ENCODE assay signal across 18 cellular contexts in genomic region chr5:126647071-126647470, GRCh38. TPM values are rescaled to one million over a fixed set of nuclear protein-coding genes. Genes with fewer than 3 reads are reported as not detected.
DNase-seq lines count a peak whose midpoint lies in the region; ATAC-seq, FAIRE-seq and TF ChIP-seq lines count a peak whose summit lies in the region.
"Had no signal": no experiment of that assay in that cellular context is flagged by ENCODE, and none has a peak within 500 bp of the region (broad histone marks: within the 10 kb centered on the region; RNA-seq: fewer than 3 reads in every experiment).

No MANE protein-coding gene starts in this region.

- no peaks in the 10 kb centered on the region for H3K79me1 ChIP-seq in mesendoderm (ENCODE audit: low read length)

- H2BK5ac ChIP-seq in mesendoderm (ENCODE audit: low read length): no peak overlapping the region

- FAIRE-seq in small intestine (lab: Jason Lieb, UNC): no peak
- FAIRE-seq: A549, GM12878, H1, HepG2 had no signal

- H3K23ac ChIP-seq in mesendoderm (ENCODE audit: low read length): no peak overlapping the region

- H3K9me3 ChIP-seq in colonic mucosa (no peaks in the 10 kb centered on the region), small intestine (ENCODE audit: control insufficient read depth, low read depth) (no peaks in the 10 kb centered on the region)

- H2BK120ac ChIP-seq in mesendoderm (ENCODE audit: low read depth, low read length): no peak overlapping the region

- no peak overlapping the region for H3K18ac ChIP-seq in mesendoderm (ENCODE audit: low read length)

- H4K5ac ChIP-seq in mesendoderm (ENCODE audit: low read length): no peak overlapping the region

- H3K56ac ChIP-seq in mesendoderm (ENCODE audit: low read length): no peak overlapping the region

- H3K36me3 Mint-ChIP-seq in activated naive CD8-positive, alpha-beta T cell treated with anti-CD3 and anti-CD28 coated beads for 36 hours: no peaks in the 10 kb centered on the region
- H3K36me3 Mint-ChIP-seq: CD14-positive monocyte; CD4-positive, alpha-beta memory T cell had no signal

- H3K79me2 ChIP-seq in mesendoderm (ENCODE audit: control insufficient read depth, insufficient read depth, low read length): no peaks in the 10 kb centered on the region

- H3K9ac ChIP-seq in colonic mucosa (ENCODE audit: low read depth in 2 of 2, low read length in 2 of 2) (no peak overlapping the region), mesendoderm (ENCODE audit: low read length) (no peak overlapping the region)
- H3K9ac ChIP-seq: BLaER1 had no signal

- H3K27ac ChIP-seq in colonic mucosa: peak overlapping the region; percentile 87
- H3K27ac ChIP-seq in mesendoderm (ENCODE audit: low read depth, low read length): no peak overlapping the region
- H3K27ac ChIP-seq in small intestine (ENCODE audit: low read depth in 1 of 2, low read length in 1 of 2): no peak overlapping the region
- H3K27ac ChIP-seq: 22Rv1, A549, BLaER1 had no signal

- H2BK15ac ChIP-seq in mesendoderm (replicated peaks; ENCODE audit: low read depth): no peak overlapping the region

- peaks cover 9% of the 10 kb centered on the region for H3K4me1 ChIP-seq in colonic mucosa
- no peaks in the 10 kb centered on the region for H3K4me1 ChIP-seq in mesendoderm (ENCODE audit: control insufficient read depth, low read depth, low read length)
- H3K4me1 ChIP-seq in small intestine (ENCODE audit: control insufficient read depth in 2 of 2, insufficient read depth in 1 of 2, low read depth in 1 of 2, low read length in 1 of 2): no peaks in the 10 kb centered on the region

- DNase-seq in D341Med (ENCODE audit: low spot score): peak; percentile 28
- peak; percentile 60 for DNase-seq in colonic mucosa
- DNase-seq in mesendoderm: peak; percentile 61
- peak; percentile 24 for DNase-seq in small intestine
- DNase-seq in activated naive CD8-positive, alpha-beta T cell treated with anti-CD3 and anti-CD28 coated beads for 36 hours: no peak
- no peak for DNase-seq in NCI-H1694 treated with DMSO at 0.1 percent for 48 hours (lab: John Stamatoyannopoulos, UW)
- DNase-seq: AML-193; CD4-positive, alpha-beta memory T cell; DMS79 treated with DMSO at 0.1 percent for 48 hours; H9 had no signal

- intact Hi-C loops in colonic mucosa (cut with DNase I): no loop called here

- no peak overlapping the region for H4K8ac ChIP-seq in mesendoderm (ENCODE audit: low read depth, low read length)

- no peak for TF ChIP-seq CTCF in colonic mucosa (IDR thresholded peaks at IDR 0.05)

- no peaks in the 10 kb centered on the region for H3K4me1 Mint-ChIP-seq in activated naive CD8-positive, alpha-beta T cell treated with anti-CD3 and anti-CD28 coated beads for 36 hours
- H3K4me1 Mint-ChIP-seq: CD4-positive, alpha-beta memory T cell had no signal

- H3K27me3 ChIP-seq in colonic mucosa (no peaks in the 10 kb centered on the region), mesendoderm (ENCODE audit: insufficient read depth, low read length, poor library complexity) (no peaks in the 10 kb centered on the region), small intestine (ENCODE audit: control insufficient read depth in 2 of 2, insufficient read depth in 2 of 2, low read length in 2 of 2) (no peaks in the 10 kb centered on the region)
- H3K27me3 ChIP-seq: BLaER1 had no signal

- no peak overlapping the region for H2AK5ac ChIP-seq in mesendoderm (ENCODE audit: low read length)

- H3K27me3 Mint-ChIP-seq in activated naive CD8-positive, alpha-beta T cell treated with anti-CD3 and anti-CD28 coated beads for 36 hours: peaks cover 6% of the 10 kb centered on the region

- no peaks in the 10 kb centered on the region for H3K36me3 ChIP-seq in colonic mucosa
- no peaks in the 10 kb centered on the region for H3K36me3 ChIP-seq in mesendoderm (ENCODE audit: control insufficient read depth, insufficient read depth, low read length)
- no peaks in the 10 kb centered on the region for H3K36me3 ChIP-seq in small intestine (ENCODE audit: control insufficient read depth in 2 of 2, insufficient read depth in 2 of 2, low read length in 2 of 2)
- H3K36me3 ChIP-seq: BLaER1 had no signal

- peaks cover 6% of the 10 kb centered on the region for H3K9me3 Mint-ChIP-seq in activated naive CD8-positive, alpha-beta T cell treated with anti-CD3 and anti-CD28 coated beads for 36 hours

- H3K4ac ChIP-seq in mesendoderm (ENCODE audit: low read depth, low read length): no peak overlapping the region

- H3K27ac Mint-ChIP-seq in activated naive CD8-positive, alpha-beta T cell treated with anti-CD3 and anti-CD28 coated beads for 36 hours: no peak overlapping the region
- H3K27ac Mint-ChIP-seq: CD14-positive monocyte; CD4-positive, alpha-beta memory T cell; H9 had no signal

- H3K4me2 ChIP-seq in mesendoderm (ENCODE audit: low read length): no peak overlapping the region
- H3K4me2 ChIP-seq: A549, BLaER1 had no signal

- H3K4me3 ChIP-seq in colonic mucosa: no peak overlapping the region
- no peak overlapping the region for H3K4me3 ChIP-seq in mesendoderm (ENCODE audit: low read length)
- no peak overlapping the region for H3K4me3 ChIP-seq in small intestine (ENCODE audit: low read depth in 1 of 2, low read length in 2 of 2)
- H3K4me3 ChIP-seq: A549, BLaER1, GM12878 had no signal

- no peak overlapping the region for H3K4me3 Mint-ChIP-seq in activated naive CD8-positive, alpha-beta T cell treated with anti-CD3 and anti-CD28 coated beads for 36 hours
- H3K4me3 Mint-ChIP-seq: CD14-positive monocyte; CD4-positive, alpha-beta memory T cell; H9 had no signal

- ATAC-seq in GM21360 (IDR thresholded peaks at IDR 0.05; ENCODE audit: unreplicated experiment): no peak
- ATAC-seq: A549, GM12878, HepG2 had no signal

RNA-seq across cellular contexts. Expression of gene PHAX, which starts 46.3 kb away (rescaled TPM):
- 10 to 100 TPM; 36.4 to 36.6 TPM for total RNA-seq in colonic mucosa
- 66.5 TPM for polyA plus RNA-seq in mesendoderm (2013, experiment 1 of 2)
- 68.7 TPM for polyA plus RNA-seq in mesendoderm (2013, experiment 2 of 2)
- 10 to 100 TPM; 17.4 to 18.4 (median 17.5) TPM for polyA plus RNA-seq in small intestine
- 10 to 100 TPM; 62.3 to 69.6 TPM for total RNA-seq in activated naive CD8-positive, alpha-beta T cell treated with anti-CD3 and anti-CD28 coated beads for 36 hours

RNA-seq across cellular contexts. Expression of gene ALDH7A1, which starts 52.1 kb away (rescaled TPM):
- 10 to 100 TPM; 49.2 to 75.7 TPM for total RNA-seq in colonic mucosa
- polyA plus RNA-seq in mesendoderm (2013, experiment 1 of 2): 120 TPM
- 119 TPM for polyA plus RNA-seq in mesendoderm (2013, experiment 2 of 2)
- polyA plus RNA-seq in small intestine: 10 to 100 TPM; 18.1 to 34.9 (median 28.9) TPM
- 10 to 100 TPM; 15.4 to 16.9 TPM for total RNA-seq in activated naive CD8-positive, alpha-beta T cell treated with anti-CD3 and anti-CD28 coated beads for 36 hours

Comparison
In these comparisons a context has a peak if more than half of its experiments do, and no peak if none do; other contexts are left out.
1. DNase-seq: peak in D341Med (single experiment), colonic mucosa (single experiment), mesendoderm (single experiment) and small intestine (single experiment); none in activated naive CD8-positive, alpha-beta T cell treated with anti-CD3 and anti-CD28 coated beads for 36 hours (single experiment) and NCI-H1694 treated with DMSO at 0.1 percent for 48 hours (single experiment).